Comparison of ENCODE assay signal across 17 cellular contexts in the genomic region with DNA sequence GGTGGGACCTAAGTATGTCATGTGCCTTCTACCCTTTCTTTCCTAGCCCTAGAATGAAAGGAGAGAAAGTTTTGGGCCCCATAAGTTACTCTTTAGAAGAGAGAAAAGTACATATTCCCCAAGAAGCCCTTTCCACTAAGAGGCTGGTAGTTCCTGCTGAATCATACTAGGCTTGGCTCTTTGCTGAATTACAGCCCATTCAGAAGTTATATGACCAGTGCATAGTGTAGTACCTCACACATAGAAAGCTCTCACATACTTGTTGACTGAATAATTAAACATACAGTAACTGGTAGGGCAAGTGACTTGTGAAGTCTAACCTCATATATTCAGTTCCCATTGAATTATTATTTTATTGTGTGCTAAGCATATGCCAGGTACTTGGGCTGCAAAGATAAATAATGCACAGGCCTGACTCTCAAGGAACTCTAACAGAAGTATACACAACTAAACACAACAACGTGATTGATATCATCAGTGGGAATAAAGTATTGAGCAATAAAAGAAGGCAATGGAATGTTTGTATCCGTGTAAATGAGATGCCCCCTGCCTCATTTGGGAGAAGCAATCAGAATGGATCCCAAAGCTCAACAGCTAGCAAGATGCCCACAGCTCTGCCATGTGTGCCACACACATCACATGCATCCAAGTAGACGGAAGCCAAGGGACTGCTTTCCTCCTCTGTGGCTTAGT.
"Had no signal": no experiment of that assay in that cellular context is flagged by ENCODE, and none has a peak within 500 bp of the region (broad histone marks: within the 10 kb centered on the region; RNA-seq: fewer than 3 reads in every experiment).

No MANE protein-coding gene starts in this region.

- H3K4me3 ChIP-seq: pancreas, sigmoid colon, spleen, upper lobe of right lung had no signal

- H3K9me3 ChIP-seq: pancreas, sigmoid colon, spleen, upper lobe of right lung had no signal

- ATAC-seq: activated CD8-positive, alpha-beta T cell treated with anti-CD3 and anti-CD28 coated beads, Interleukin-2, amount 10 ng/mL, durations not matched to agents 7 days and 5 days; activated naive CD8-positive, alpha-beta T cell treated with anti-CD3 and anti-CD28 coated beads, Interleukin-2, amount 50 U/mL, for 24 hours; activated T-cell treated with anti-CD3 and anti-CD28 coated beads, Interleukin-2, amount 50 U/mL, for 4 hours; left ventricle myocardium superior; naive thymus-derived CD8-positive, alpha-beta T cell; pancreas; T-cell; upper lobe of right lung had no signal

- H3K4me1 ChIP-seq: sigmoid colon, spleen, upper lobe of right lung had no signal

- DNase-seq: activated CD4-positive, alpha-beta T cell treated with anti-CD3 and anti-CD28 coated beads, Interleukin-2, amount 10 ng/mL, durations not matched to agents 7 days and 5 days; activated CD8-positive, alpha-beta T cell treated with anti-CD3 and anti-CD28 coated beads, Interleukin-2, amount 10 ng/mL, durations not matched to agents 7 days and 5 days; activated naive CD4-positive, alpha-beta T cell treated with anti-CD3 and anti-CD28 coated beads, Interleukin-2, amount 10 ng/mL, durations not matched to agents 7 days and 5 days; activated naive CD8-positive, alpha-beta T cell treated with anti-CD3 and anti-CD28 coated beads, Interleukin-2, amount 50 U/mL, for 24 hours; activated T-cell treated with anti-CD3 and anti-CD28 coated beads, Interleukin-2, amount 50 U/mL, for 4 hours; aorta; cerebellar nuclear complex; effector CD8-positive, alpha-beta T cell; left ventricle myocardium superior; naive thymus-derived CD8-positive, alpha-beta T cell; pancreas; sigmoid colon; spleen; stimulated activated naive CD4-positive, alpha-beta T cell; T-cell; T-helper 9 cell; upper lobe of right lung had no signal

- H3K27ac ChIP-seq: pancreas, sigmoid colon, spleen, upper lobe of right lung had no signal

- H3K27me3 ChIP-seq: pancreas, sigmoid colon, spleen, upper lobe of right lung had no signal

- H3K36me3 ChIP-seq: pancreas had no signal
